11 cellular contexts compared by ENCODE assay signal in the genomic region with DNA sequence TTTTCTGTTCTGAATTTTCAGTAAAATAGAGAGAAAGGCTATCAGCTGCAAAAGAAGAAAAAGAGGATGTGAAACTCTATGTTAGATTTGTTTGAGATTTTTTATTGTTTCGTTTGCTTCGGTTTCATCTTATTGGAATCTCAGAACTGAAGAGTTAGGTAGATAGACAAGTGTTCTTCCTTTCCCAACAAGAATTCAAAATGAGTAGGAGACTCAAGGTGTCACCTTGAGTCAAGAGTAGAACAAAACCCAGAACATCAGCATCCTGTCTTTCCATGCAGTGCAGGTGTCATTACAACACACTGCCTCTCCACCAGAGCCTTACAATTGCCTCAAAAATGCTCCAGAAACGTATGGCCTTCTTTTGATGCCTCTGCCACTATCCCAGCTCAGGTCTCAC. TPM values are rescaled to one million over a fixed set of nuclear protein-coding genes. Genes with fewer than 3 reads are reported as not detected.
DNase-seq lines count a peak whose midpoint lies in the region; ATAC-seq and TF ChIP-seq lines count a peak whose summit lies in the region.
"Had no signal": no experiment of that assay in that cellular context is flagged by ENCODE, and none has a peak within 500 bp of the region (broad histone marks: within the 10 kb centered on the region; RNA-seq: fewer than 3 reads in every experiment).

No MANE protein-coding gene starts in this region.

- ATAC-seq in GM19438 (IDR thresholded peaks at IDR 0.05; ENCODE audit: low read depth, unreplicated experiment), result peak; percentile 55
- ATAC-seq in HG02885 (IDR thresholded peaks at IDR 0.05; ENCODE audit: poor library complexity, unreplicated experiment), result peak; percentile 82

- peaks cover 6% of the 10 kb centered on the region for H3F3A ChIP-seq in MM.1S (ENCODE audit: insufficient read depth, low read length)

- in situ Hi-C loops in GM13976 (cut with MboI; ENCODE audit: low sequenced_read_pairs, unreplicated experiment), result no loop called here

- CTCF ChIA-PET in activated CD4-positive, alpha-beta memory T cell treated with anti-CD3 and anti-CD28 coated beads, Interleukin-2, amount 10 ng/mL, durations not matched to agents 7 days and 5 days (lab: Charles Lee), result no interaction called here

- H3K36me3 Mint-ChIP-seq in activated CD4-positive, alpha-beta memory T cell treated with anti-CD3 and anti-CD28 coated beads, Interleukin-2, amount 10 ng/mL, durations not matched to agents 7 days and 5 days (ENCODE audit: low read depth), result peaks cover 12% of the 10 kb centered on the region

- H3K27me3 Mint-ChIP-seq in activated CD4-positive, alpha-beta memory T cell treated with anti-CD3 and anti-CD28 coated beads, Interleukin-2, amount 10 ng/mL, durations not matched to agents 7 days and 5 days, result no peaks in the 10 kb centered on the region

- H3K4me1 ChIP-seq in MM.1S (ENCODE audit: low read length) (peaks cover 17% of the 10 kb centered on the region), BE2C (peaks cover 3% of the 10 kb centered on the region)

- H3K4me3 ChIP-seq in MM.1S (ENCODE audit: low read length), result no peak overlapping the region
- no peak overlapping the region for H3K4me3 ChIP-seq in coronary artery
- H3K4me3 ChIP-seq in BE2C (ENCODE audit: low read depth, low read length), result no peak overlapping the region

- H3K36me3 ChIP-seq in MM.1S (replicated peaks; ENCODE audit: insufficient read depth, low read length) (no peaks in the 10 kb centered on the region; the same call in 1 of the 2 replicates), BE2C (peaks cover 5% of the 10 kb centered on the region)
- H3K36me3 ChIP-seq: neutrophil had no signal

- H3K27me3 ChIP-seq in MM.1S (replicated peaks; ENCODE audit: insufficient read depth, low read length) (no peaks in the 10 kb centered on the region), BE2C (no peaks in the 10 kb centered on the region; the same call in 1 of the 2 replicates)
- H3K27me3 ChIP-seq: neutrophil had no signal

- no peak overlapping the region for H3K27ac Mint-ChIP-seq in activated CD4-positive, alpha-beta memory T cell treated with anti-CD3 and anti-CD28 coated beads, Interleukin-2, amount 10 ng/mL, durations not matched to agents 7 days and 5 days

- POLR2A ChIA-PET in activated CD4-positive, alpha-beta memory T cell treated with anti-CD3 and anti-CD28 coated beads, Interleukin-2, amount 10 ng/mL, durations not matched to agents 7 days and 5 days (lab: Charles Lee), result no interaction called here

- H4K20me1 ChIP-seq in MM.1S (ENCODE audit: insufficient read depth, low read length), result no peaks in the 10 kb centered on the region

- H3K9me3 Mint-ChIP-seq in activated CD4-positive, alpha-beta memory T cell treated with anti-CD3 and anti-CD28 coated beads, Interleukin-2, amount 10 ng/mL, durations not matched to agents 7 days and 5 days, result no peaks in the 10 kb centered on the region

- TF ChIP-seq CTCF in GM13976 (IDR thresholded peaks at IDR 0.05; ENCODE audit: borderline replicate concordance, control extremely low read depth, extremely low read depth, insufficient read depth, missing control alignments) (no peak), MM.1S (IDR thresholded peaks at IDR 0.05; ENCODE audit: low read length) (no peak), coronary artery (IDR thresholded peaks at IDR 0.05) (no peak), BE2C (IDR thresholded peaks at IDR 0.05; ENCODE audit: low read depth, low read length) (no peak)

- peak overlapping the region; percentile 33; the same call in 1 of the 2 replicates for H3K27ac ChIP-seq in MM.1S (ENCODE audit: low read length)
- H3K27ac ChIP-seq in coronary artery, result no peak overlapping the region
- H3K27ac ChIP-seq: KMS-11, neutrophil had no signal

- no peaks in the 10 kb centered on the region for H3K79me2 ChIP-seq in MM.1S (ENCODE audit: low read length)

- H3K9me2 ChIP-seq in MM.1S (replicated peaks; ENCODE audit: insufficient read depth, low read length), result no peaks in the 10 kb centered on the region

- H3K4me2 ChIP-seq in MM.1S (ENCODE audit: low read depth, low read length), result peak overlapping the region; percentile 7; the same call in 1 of the 2 replicates
- H3K4me2 ChIP-seq: KMS-11 had no signal

- no peak overlapping the region for H3K4me3 Mint-ChIP-seq in activated CD4-positive, alpha-beta memory T cell treated with anti-CD3 and anti-CD28 coated beads, Interleukin-2, amount 10 ng/mL, durations not matched to agents 7 days and 5 days

- H3K9me3 ChIP-seq in MM.1S (replicated peaks; ENCODE audit: insufficient read depth, low read length), result no peaks in the 10 kb centered on the region
- H3K9me3 ChIP-seq in BE2C, result no peaks in the 10 kb centered on the region
- H3K9me3 ChIP-seq: neutrophil had no signal

- DNase-seq in GM13976 (ENCODE audit: low spot score) (peak; percentile 41), MM.1S (peak; percentile 29), coronary artery (ENCODE audit: low spot score) (no peak), BE2C (no peak)
- no peak for DNase-seq in stimulated activated naive CD4-positive, alpha-beta T cell treated with Interleukin-2 at 50 U/mL for 16 hours (lab: John Stamatoyannopoulos, UW)
- DNase-seq in activated CD4-positive, alpha-beta memory T cell treated with anti-CD3 and anti-CD28 coated beads, Interleukin-2, amount 10 ng/mL, durations not matched to agents 7 days and 5 days, result no peak
- DNase-seq: NCI-H69 had no signal

- no peak overlapping the region for H3K9ac ChIP-seq in MM.1S (ENCODE audit: low read length)
- H3K9ac ChIP-seq: KMS-11 had no signal

- peaks cover 3% of the 10 kb centered on the region for H3K4me1 Mint-ChIP-seq in activated CD4-positive, alpha-beta memory T cell treated with anti-CD3 and anti-CD28 coated beads, Interleukin-2, amount 10 ng/mL, durations not matched to agents 7 days and 5 days

- H2AFZ ChIP-seq in MM.1S (ENCODE audit: low read length), result no peak overlapping the region

RNA-seq across cellular contexts. Expression of gene NBAS, which starts 21.1 kb away (rescaled TPM):
- total RNA-seq in activated CD4-positive, alpha-beta memory T cell treated with anti-CD3 and anti-CD28 coated beads, Interleukin-2, amount 10 ng/mL, durations not matched to agents 7 days and 5 days, result 10 to 100 TPM; 30.5 to 31.1 TPM
- 29.5 TPM for polyA plus RNA-seq in BE2C (2012; ENCODE audit: insufficient read depth, insufficient read length, low read depth)

RNA-seq across cellular contexts. Expression of gene DDX1, which starts 51.7 kb away (rescaled TPM):
- total RNA-seq in activated CD4-positive, alpha-beta memory T cell treated with anti-CD3 and anti-CD28 coated beads, Interleukin-2, amount 10 ng/mL, durations not matched to agents 7 days and 5 days, result 10 to 100 TPM; 55.4 to 55.6 TPM
- polyA plus RNA-seq in BE2C (2012; ENCODE audit: insufficient read depth, insufficient read length, low read depth), result 109 TPM

Comparison
In these comparisons a context has a peak if more than half of its experiments do, and no peak if none do; other contexts are left out.
1. DNase-seq: peak in GM13976 (single experiment) and MM.1S (single experiment); none in coronary artery (single experiment), stimulated activated naive CD4-positive, alpha-beta T cell treated with Interleukin-2 at 50 U/mL for 16 hours (single experiment), activated CD4-positive, alpha-beta memory T cell treated with anti-CD3 and anti-CD28 coated beads, Interleukin-2, amount 10 ng/mL, durations not matched to agents 7 days and 5 days (single experiment) and BE2C (single experiment).